ENCODE assay signal across 20 cellular contexts in genomic region chr12:69000069-69000468, GRCh38.
"Had no signal": no experiment of that assay in that cellular context is flagged by ENCODE, and none has a peak within 500 bp of the region (broad histone marks: within the 10 kb centered on the region; RNA-seq: fewer than 3 reads in every experiment).

No MANE protein-coding gene starts in this region.

- H3K9ac ChIP-seq: neural progenitor cell had no signal

- H3K27me3 ChIP-seq: heart left ventricle, neural progenitor cell, spleen, vagina had no signal

- H3K27ac ChIP-seq: heart left ventricle, lower lobe of right lung, neural progenitor cell, spleen, thoracic aorta, vagina, WERI-Rb-1 had no signal

- H3K9me3 ChIP-seq: lower lobe of right lung, thoracic aorta, vagina had no signal

- H3K36me3 ChIP-seq: heart left ventricle, lower lobe of right lung, neural progenitor cell, spleen, thoracic aorta, vagina, WERI-Rb-1 had no signal

- H3K4me2 ChIP-seq: neural progenitor cell had no signal

- DNase-seq: activated CD4-positive, alpha-beta T cell treated with anti-CD3 and anti-CD28 coated beads, Interleukin-2, amount 10 ng/mL, durations not matched to agents 7 days and 5 days; activated CD4-positive, CD25-positive, alpha-beta regulatory T cell treated with anti-CD3 and anti-CD28 coated beads, Interleukin-2, amount 50 U/mL, for 72 hours; activated CD8-positive, alpha-beta T cell treated with anti-CD3 and anti-CD28 coated beads for 36 hours; activated gamma-delta T cell treated with Interleukin-2 at 50 U/mL for 16 hours; anterior cingulate cortex; central memory CD4-positive, alpha-beta T cell; dermis blood vessel endothelial cell; effector CD8-positive, alpha-beta T cell; heart left ventricle; lower lobe of right lung; naive thymus-derived CD8-positive, alpha-beta T cell; spleen; stimulated activated CD4-positive, alpha-beta T cell treated with anti-CD3 and anti-CD28 coated beads, Interleukin-4, amount 100 ng/mL, for 1 hour; stimulated activated naive CD4-positive, alpha-beta T cell; WERI-Rb-1 had no signal

- H2AFZ ChIP-seq: neural progenitor cell had no signal

- H3K4me1 ChIP-seq: heart left ventricle, lower lobe of right lung, neural progenitor cell, spleen, vagina had no signal

- ATAC-seq: activated CD8-positive, alpha-beta T cell treated with anti-CD3 and anti-CD28 coated beads for 36 hours; heart left ventricle; left lobe of liver; lower lobe of right lung; naive thymus-derived CD8-positive, alpha-beta T cell; sciatic nerve had no signal

- H3K4me3 ChIP-seq: heart left ventricle, lower lobe of right lung, neural progenitor cell, spleen, thoracic aorta, vagina had no signal
